ENCODE assay signal across 10 cellular contexts in the genomic region with DNA sequence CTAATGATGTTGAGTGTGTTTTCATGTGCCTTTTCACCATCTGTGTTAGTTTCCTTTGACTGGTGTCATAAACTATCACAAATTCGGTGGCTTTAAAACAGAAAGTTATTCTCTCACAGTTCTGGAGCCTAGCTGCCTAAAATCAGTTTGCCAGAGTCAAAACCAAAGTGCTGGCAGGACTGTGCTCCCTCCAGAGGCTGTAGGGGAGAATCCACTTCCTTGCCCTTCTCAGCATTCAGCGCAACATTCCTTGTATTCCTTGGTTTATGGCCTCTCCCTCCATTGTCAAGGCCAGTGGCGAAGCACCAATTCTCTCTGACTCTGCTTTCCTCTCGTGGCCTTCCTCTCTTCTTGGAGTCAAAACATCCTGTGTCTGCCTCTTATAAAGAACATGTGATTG.
DNase-seq lines count a peak whose midpoint lies in the region; ATAC-seq and TF ChIP-seq lines count a peak whose summit lies in the region.
"Had no signal": no experiment of that assay in that cellular context is flagged by ENCODE, and none has a peak within 500 bp of the region (broad histone marks: within the 10 kb centered on the region; RNA-seq: fewer than 3 reads in every experiment).

No MANE protein-coding gene starts in this region.

- H3K36me3 ChIP-seq in BJ (ENCODE audit: control insufficient read depth, insufficient read depth, low read length) (no peaks in the 10 kb centered on the region), lower lobe of right lung (no peaks in the 10 kb centered on the region)

- peak in 1 of 2 donors; percentile 29 for ATAC-seq in lower lobe of right lung
- no peak for ATAC-seq in activated T-cell treated with anti-CD3 and anti-CD28 coated beads, Interleukin-2, amount 50 U/mL, for 72 hours (replicated peaks in 1 of 2)
- ATAC-seq: left colon had no signal

- POLR2A ChIA-PET in BJ (lab: Charles Lee) = interaction anchor here (0.7 kb wide), 1 partner anchor 20 kb away, joined by 3 read pairs; no protein-coding TSS in a partner anchor

- H3K27me3 ChIP-seq in BJ (ENCODE audit: control insufficient read depth, insufficient read depth, low read length) (no peaks in the 10 kb centered on the region), lower lobe of right lung (ENCODE audit: low read depth) (no peaks in the 10 kb centered on the region)

- no peaks in the 10 kb centered on the region for H3K4me1 ChIP-seq in lower lobe of right lung

- no peak for DNase-seq in BJ (ENCODE audit: low read depth)
- peak; percentile 69 for DNase-seq in M059J (ENCODE audit: low read depth)
- DNase-seq in epithelial cell of esophagus (ENCODE audit: low read depth) = no peak
- no peak for DNase-seq in lower lobe of right lung
- DNase-seq in COLO668 (lab: John Stamatoyannopoulos, UW; ENCODE audit: unreplicated experiment) = no peak
- no peak for DNase-seq in NCI-H1105 treated with DMSO at 0.1 percent for 48 hours (lab: John Stamatoyannopoulos, UW)
- no peak for DNase-seq in SKM-1 treated with dmso at 0.1 percent for 144 hours (lab: John Stamatoyannopoulos, UW; ENCODE audit: unreplicated experiment)
- DNase-seq in activated T-cell treated with anti-CD3 and anti-CD28 coated beads, Interleukin-2, amount 50 U/mL, for 72 hours = no peak
- DNase-seq: left colon, NCI-H187 treated with DMSO at 0.1 percent for 48 hours had no signal

- TF ChIP-seq CTCF in BJ (IDR thresholded peaks at IDR 0.05; ENCODE audit: insufficient read depth, low read depth, low read length) (peak; percentile 55), epithelial cell of esophagus (IDR thresholded peaks at IDR 0.05; ENCODE audit: insufficient read depth, low read depth, low read length, missing control alignments) (peak; percentile 10), lower lobe of right lung (IDR thresholded peaks at IDR 0.05) (peak; percentile 9)

- no peak overlapping the region for H3K27ac ChIP-seq in lower lobe of right lung

- H3K4me3 ChIP-seq in BJ (ENCODE audit: low read depth, low read length) = no peak overlapping the region
- H3K4me3 ChIP-seq in epithelial cell of esophagus (ENCODE audit: low read length) = no peak overlapping the region
- H3K4me3 ChIP-seq in lower lobe of right lung = no peak overlapping the region

- H3K9me3 Mint-ChIP-seq in activated T-cell treated with anti-CD3 and anti-CD28 coated beads, Interleukin-2, amount 50 U/mL, for 72 hours = peaks cover 2 to 3% of the 10 kb centered on the region in 2 donors

- CTCF ChIA-PET in BJ (lab: Yijun Ruan, JAX) = interaction anchor here (0.7 to 2.5 kb wide), 2 partner anchors 278 to 353 kb away, joined by 3 to 10 read pairs; no protein-coding TSS in a partner anchor

- H3K27ac Mint-ChIP-seq in activated T-cell treated with anti-CD3 and anti-CD28 coated beads, Interleukin-2, amount 50 U/mL, for 72 hours = no peak overlapping the region

- no peaks in the 10 kb centered on the region for H3K4me1 Mint-ChIP-seq in activated T-cell treated with anti-CD3 and anti-CD28 coated beads, Interleukin-2, amount 50 U/mL, for 72 hours (ENCODE audit: low read depth)

- intact Hi-C loops in lower lobe of right lung (cut with DNase I) = no loop called here

- no peaks in the 10 kb centered on the region for H3K9me3 ChIP-seq in lower lobe of right lung

- H3K4me3 Mint-ChIP-seq in activated T-cell treated with anti-CD3 and anti-CD28 coated beads, Interleukin-2, amount 50 U/mL, for 72 hours = no peak overlapping the region

- H3K27me3 Mint-ChIP-seq in activated T-cell treated with anti-CD3 and anti-CD28 coated beads, Interleukin-2, amount 50 U/mL, for 72 hours (ENCODE audit: low read depth) = no peaks in the 10 kb centered on the region

- no peaks in the 10 kb centered on the region for H3K36me3 Mint-ChIP-seq in activated T-cell treated with anti-CD3 and anti-CD28 coated beads, Interleukin-2, amount 50 U/mL, for 72 hours (ENCODE audit: insufficient read depth in 2 of 2)
